28 cellular contexts compared by ENCODE assay signal in genomic region chr1:199197695-199198094, GRCh38.
"Had no signal": no experiment of that assay in that cellular context is flagged by ENCODE, and none has a peak within 500 bp of the region (broad histone marks: within the 10 kb centered on the region; RNA-seq: fewer than 3 reads in every experiment).

No MANE protein-coding gene starts in this region.

- H3K27me3 Mint-ChIP-seq: stimulated activated memory B cell treated with anti-CD40 and anti-IgM and Interleukin-4, amounts not matched to agents 10 μg/mL and 1 μg/mL and 100 μg/mL, for 72 hours; stimulated activated naive CD8-positive, alpha-beta T cell treated with anti-CD3 and anti-CD28 coated beads, Interleukin-15, amount 100 ng/mL, for 72 hours; stimulated activated naive CD8-positive, alpha-beta T cell treated with anti-CD3 and anti-CD28 coated beads, Interleukin-15, Interleukin-2, amounts not matched to agents 100 ng/mL and 50 ng/mL, for 24 hours; type B pancreatic cell had no signal

- H3K4me1 ChIP-seq: suprapubic skin, testis, thyroid gland, tibial artery, tibial nerve, transverse colon, upper lobe of left lung, upper lobe of right lung, uterus, vagina had no signal

- H3K9me3 ChIP-seq: suprapubic skin, testis, thoracic aorta, thyroid gland, tibial artery, tibial nerve, transverse colon, upper lobe of left lung, upper lobe of right lung, uterus, vagina had no signal

- ATAC-seq: stimulated activated effector memory CD8-positive, alpha-beta T cell treated with anti-CD3 and anti-CD28 coated beads, Interleukin-12 subunit alpha, Interleukin-12 subunit beta, amount 100 ng/mL, for 72 hours; stimulated activated memory B cell treated with anti-CD40 and anti-IgM and Interleukin-4, amounts not matched to agents 10 μg/mL and 1 μg/mL and 100 μg/mL, for 72 hours; stimulated activated naive B cell treated with anti-CD40 and anti-IgM and Interleukin-4, amounts not matched to agents 10 μg/mL and 1 μg/mL and 100 μg/mL, for 72 hours; stimulated activated naive CD8-positive, alpha-beta T cell treated with anti-CD3 and anti-CD28 coated beads, Interleukin-15, amount 100 ng/mL, for 72 hours; stimulated activated naive CD8-positive, alpha-beta T cell treated with anti-CD3 and anti-CD28 coated beads, Interleukin-15, Interleukin-2, amounts not matched to agents 100 U/mL and 50 U/mL, for 24 hours; upper lobe of right lung had no signal

- H3K4me3 Mint-ChIP-seq: stimulated activated effector memory CD8-positive, alpha-beta T cell treated with anti-CD3 and anti-CD28 coated beads, Interleukin-12 subunit alpha, Interleukin-12 subunit beta, amount 100 ng/mL, for 72 hours; stimulated activated memory B cell treated with anti-CD40 and anti-IgM and Interleukin-4, amounts not matched to agents 10 μg/mL and 1 μg/mL and 100 μg/mL, for 72 hours; stimulated activated naive B cell treated with anti-CD40 and anti-IgM and Interleukin-4, amounts not matched to agents 10 μg/mL and 1 μg/mL and 100 μg/mL, for 72 hours; stimulated activated naive CD8-positive, alpha-beta T cell treated with anti-CD3 and anti-CD28 coated beads, Interleukin-15, amount 100 ng/mL, for 72 hours; stimulated activated naive CD8-positive, alpha-beta T cell treated with anti-CD3 and anti-CD28 coated beads, Interleukin-15, Interleukin-2, amounts not matched to agents 100 ng/mL and 50 ng/mL, for 24 hours; type B pancreatic cell had no signal

- H3K27ac ChIP-seq: stomach, suprapubic skin, testis, thoracic aorta, thyroid gland, tibial artery, tibial nerve, transverse colon, upper lobe of left lung, upper lobe of right lung, uterus, vagina had no signal

- DNase-seq: stimulated activated CD4-positive, alpha-beta T cell treated with anti-CD3 and anti-CD28 coated beads, Interleukin-2, amount 100 ng/mL, for 48 hours; stimulated activated CD4-positive, alpha-beta T cell treated with anti-CD3 and anti-CD28 coated beads, Interleukin-4, amount 100 ng/mL, for 1 hour; stimulated activated CD4-positive, alpha-beta T cell treated with anti-CD3 and anti-CD28 coated beads, Interleukin-4, amount 100 ng/mL, for 24 hours; stimulated activated CD4-positive, alpha-beta T cell treated with anti-CD3 and anti-CD28 coated beads, Interleukin-4, amount 100 ng/mL, for 4 hours; stimulated activated CD8-positive, alpha-beta memory T cell treated with anti-CD3 and anti-CD28 coated beads, Interleukin-4, amount 100 ng/mL, for 48 hours; stimulated activated naive B cell treated with anti-CD40 and anti-IgM and Interleukin-4, amounts not matched to agents 10 μg/mL and 1 μg/mL and 100 μg/mL, for 72 hours; stimulated activated naive CD4-positive, alpha-beta T cell; stimulated activated naive CD4-positive, alpha-beta T cell treated with Interleukin-2 at 50 U/mL for 16 hours; stimulated activated naive CD8-positive, alpha-beta T cell treated with anti-CD3 and anti-CD28 coated beads, Interleukin-15, amount 100 ng/mL, for 72 hours; stimulated activated naive CD8-positive, alpha-beta T cell treated with anti-CD3 and anti-CD28 coated beads, Interleukin-15, Interleukin-2, amounts not matched to agents 100 U/mL and 50 U/mL, for 24 hours; stomach; substantia nigra; testis; thyroid gland; tibial artery; transverse colon; trophoblast cell; upper lobe of left lung; upper lobe of right lung; uterus had no signal

- H3K9me3 Mint-ChIP-seq: stimulated activated effector memory CD8-positive, alpha-beta T cell treated with anti-CD3 and anti-CD28 coated beads, Interleukin-12 subunit alpha, Interleukin-12 subunit beta, amount 100 ng/mL, for 72 hours; stimulated activated memory B cell treated with anti-CD40 and anti-IgM and Interleukin-4, amounts not matched to agents 10 μg/mL and 1 μg/mL and 100 μg/mL, for 72 hours had no signal

- H3K36me3 ChIP-seq: stomach, suprapubic skin, thoracic aorta, thyroid gland, tibial artery, tibial nerve, transverse colon, upper lobe of left lung, upper lobe of right lung, uterus, vagina had no signal

- H3K36me3 Mint-ChIP-seq: stimulated activated effector memory CD8-positive, alpha-beta T cell treated with anti-CD3 and anti-CD28 coated beads, Interleukin-12 subunit alpha, Interleukin-12 subunit beta, amount 100 ng/mL, for 72 hours; stimulated activated memory B cell treated with anti-CD40 and anti-IgM and Interleukin-4, amounts not matched to agents 10 μg/mL and 1 μg/mL and 100 μg/mL, for 72 hours; stimulated activated naive B cell treated with anti-CD40 and anti-IgM and Interleukin-4, amounts not matched to agents 10 μg/mL and 1 μg/mL and 100 μg/mL, for 72 hours; type B pancreatic cell had no signal

- H3K4me1 Mint-ChIP-seq: stimulated activated effector memory CD8-positive, alpha-beta T cell treated with anti-CD3 and anti-CD28 coated beads, Interleukin-12 subunit alpha, Interleukin-12 subunit beta, amount 100 ng/mL, for 72 hours; stimulated activated memory B cell treated with anti-CD40 and anti-IgM and Interleukin-4, amounts not matched to agents 10 μg/mL and 1 μg/mL and 100 μg/mL, for 72 hours had no signal

- H3K27ac Mint-ChIP-seq: stimulated activated effector memory CD8-positive, alpha-beta T cell treated with anti-CD3 and anti-CD28 coated beads, Interleukin-12 subunit alpha, Interleukin-12 subunit beta, amount 100 ng/mL, for 72 hours; stimulated activated memory B cell treated with anti-CD40 and anti-IgM and Interleukin-4, amounts not matched to agents 10 μg/mL and 1 μg/mL and 100 μg/mL, for 72 hours; stimulated activated naive B cell treated with anti-CD40 and anti-IgM and Interleukin-4, amounts not matched to agents 10 μg/mL and 1 μg/mL and 100 μg/mL, for 72 hours; stimulated activated naive CD8-positive, alpha-beta T cell treated with anti-CD3 and anti-CD28 coated beads, Interleukin-15, amount 100 ng/mL, for 72 hours; stimulated activated naive CD8-positive, alpha-beta T cell treated with anti-CD3 and anti-CD28 coated beads, Interleukin-15, Interleukin-2, amounts not matched to agents 100 ng/mL and 50 ng/mL, for 24 hours; type B pancreatic cell had no signal

- H3K4me3 ChIP-seq: stomach, suprapubic skin, testis, thoracic aorta, thyroid gland, tibial artery, tibial nerve, transverse colon, upper lobe of left lung, upper lobe of right lung, uterus, vagina had no signal
